Comparison of ENCODE assay signal across 8 cellular contexts in the genomic region with DNA sequence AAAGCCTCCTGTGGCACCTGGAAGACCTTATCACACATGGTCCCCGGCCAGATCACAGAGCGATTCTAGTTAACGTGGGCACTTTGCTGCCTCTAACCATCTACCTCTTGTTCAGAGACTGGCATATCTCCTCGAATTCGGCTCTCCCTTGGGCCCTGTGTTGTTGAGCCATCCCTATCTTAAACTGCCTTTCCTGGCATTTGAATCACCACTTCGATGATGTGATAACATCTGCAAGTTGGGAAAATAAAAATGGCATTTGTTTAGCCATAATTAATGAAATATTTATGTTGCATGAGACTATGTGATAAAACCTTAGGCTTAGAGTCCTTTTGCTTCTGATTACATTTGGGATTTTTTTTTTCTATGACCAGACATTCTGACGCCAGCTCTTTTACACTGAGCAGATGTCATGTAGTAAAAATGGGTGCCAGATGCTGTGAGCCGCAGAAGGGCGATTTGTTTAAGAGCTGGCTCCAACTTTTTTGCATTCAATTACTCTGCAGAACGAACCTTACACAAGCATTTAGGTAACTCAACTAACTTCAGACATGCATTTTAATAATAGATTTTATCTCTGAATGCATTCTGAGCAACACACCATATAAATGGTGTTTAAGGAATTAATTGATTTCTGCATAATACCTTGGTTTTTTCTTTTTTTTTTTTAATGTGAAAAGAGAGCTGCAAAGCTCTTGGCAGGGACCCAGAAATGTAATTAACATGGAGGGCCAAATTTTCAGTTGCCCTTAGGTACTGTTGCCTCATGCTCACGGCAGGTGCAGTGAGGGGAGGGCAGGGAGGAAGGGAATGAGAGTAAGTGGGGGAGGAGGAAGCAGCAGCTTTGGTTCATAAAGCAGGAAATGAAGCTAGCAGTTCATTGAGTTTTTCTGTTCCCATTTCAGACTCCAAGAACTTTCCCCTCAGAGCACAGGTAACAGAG. TPM values are rescaled to one million over a fixed set of nuclear protein-coding genes. Genes with fewer than 3 reads are reported as not detected.
DNase-seq lines count a peak whose midpoint lies in the region; TF ChIP-seq lines count a peak whose summit lies in the region.

No MANE protein-coding gene starts in this region.

- peak overlapping the region; percentile 24 for H3K9ac ChIP-seq in Loucy (ENCODE audit: low read depth, low read length, poor library complexity, severe bottlenecking)

- TF ChIP-seq CTCF in Loucy (conservative IDR thresholded peaks at IDR 0.05; ENCODE audit: low read length) (no peak), Caco-2 (IDR thresholded peaks at IDR 0.05; ENCODE audit: insufficient read depth in 1 of 2, low read depth in 1 of 2, low read length in 1 of 2, severe bottlenecking in 1 of 2, unreplicated experiment in 1 of 2) (no peak)

- H2AFZ ChIP-seq in Loucy (ENCODE audit: low read length) = peak overlapping the region; percentile 84

- BruUV-seq in Caco-2 (replicated peaks; lab: Mats Ljungman, UMichigan) = no TSS peak

- no peaks in the 10 kb centered on the region for H3K27me3 ChIP-seq in Loucy (ENCODE audit: insufficient read depth, low read length, poor library complexity, severe bottlenecking)
- H3K27me3 ChIP-seq in Caco-2 (replicated peaks; ENCODE audit: control insufficient read depth, insufficient read depth, low read length) = no peaks in the 10 kb centered on the region

- no peaks in the 10 kb centered on the region for H3K36me3 Mint-ChIP-seq in Caco-2 (ENCODE audit: insufficient read depth, unreplicated experiment)

- intact Hi-C loops in Caco-2 (cut with micrococcal nuclease; ENCODE audit: unreplicated experiment) = no loop called here

- H3K9me3 ChIP-seq in Loucy (ENCODE audit: insufficient read depth, low read depth, low read length) (peaks cover 9% of the 10 kb centered on the region; the same call in 1 of the 2 replicates), Caco-2 (peaks cover 10% of the 10 kb centered on the region; the same call in 1 of the 2 replicates)

- no peaks in the 10 kb centered on the region for H3K9me2 ChIP-seq in Loucy (replicated peaks; ENCODE audit: low read depth, low read length)

- no peak overlapping the region for H3K4me3 Mint-ChIP-seq in Caco-2 (ENCODE audit: unreplicated experiment)

- H3K4me1 Mint-ChIP-seq in Caco-2 (ENCODE audit: low read depth, unreplicated experiment) = no peaks in the 10 kb centered on the region

- H3F3A ChIP-seq in Loucy (ENCODE audit: low read depth) = no peaks in the 10 kb centered on the region

- POLR2A ChIA-PET in Caco-2 (lab: Charles Lee) = no interaction called here

- no peaks in the 10 kb centered on the region for H4K20me1 ChIP-seq in Loucy (ENCODE audit: insufficient read depth, low read length, poor library complexity, severe bottlenecking)

- H3K79me2 ChIP-seq in Loucy (ENCODE audit: insufficient read depth, low read length) = no peaks in the 10 kb centered on the region

- H3K4me2 ChIP-seq in Loucy (ENCODE audit: low read depth, low read length, poor library complexity, severe bottlenecking) = peak overlapping the region; percentile 67

- H3K4me1 ChIP-seq in Loucy (ENCODE audit: insufficient read depth, low read length, poor library complexity, severe bottlenecking) = peaks cover 30% of the 10 kb centered on the region
- H3K4me1 ChIP-seq in Caco-2 = no peaks in the 10 kb centered on the region

- H3K36me3 ChIP-seq in Loucy (ENCODE audit: insufficient read depth, low read length) (no peaks in the 10 kb centered on the region), Caco-2 (ENCODE audit: control insufficient read depth, insufficient read depth, low read length) (no peaks in the 10 kb centered on the region; the same call in 1 of the 2 replicates)

- CTCF ChIA-PET in Caco-2 (lab: Charles Lee) = interaction anchor here (0.7 to 0.8 kb wide), 2 partner anchors 12 to 684 kb away, joined by 3 read pairs; no protein-coding TSS in a partner anchor

- H3K9me3 Mint-ChIP-seq in Caco-2 (ENCODE audit: unreplicated experiment) = peaks cover 21% of the 10 kb centered on the region

- no peak overlapping the region for H3K27ac Mint-ChIP-seq in Caco-2 (ENCODE audit: unreplicated experiment)

- H3K4me3 ChIP-seq in Loucy (ENCODE audit: low read length, poor library complexity, severe bottlenecking) (peak overlapping the region; percentile 55), Caco-2 (ENCODE audit: low read depth, low read length) (no peak overlapping the region)

- H3K27me3 Mint-ChIP-seq in Caco-2 (ENCODE audit: insufficient read depth, unreplicated experiment) = no peaks in the 10 kb centered on the region

- DNase-seq in AG20443 (ENCODE audit: low spot score) (peak; percentile 58), NCI-H82 (lab: John Stamatoyannopoulos, UW) (peak; percentile 92), iPS-NIHi11 (ENCODE audit: low spot score) (peak; percentile 33), OCI-M2 (lab: John Stamatoyannopoulos, UW; ENCODE audit: unreplicated experiment) (no peak), Caco-2 (no peak), occipital lobe (lab: John Stamatoyannopoulos, UW) (no peak)
- no peak for DNase-seq in activated effector memory CD4-positive, alpha-beta T cell treated with anti-CD3 and anti-CD28 coated beads, Interleukin-2, amount 50 U/mL, for 16 hours

RNA-seq across cellular contexts. Expression of a gene that starts 58.3 kb away (rescaled TPM):
- 37.6 and 45.3 TPM in 2 replicates for total RNA-seq in Caco-2 (2022)
- 5.6 TPM for total RNA-seq in occipital lobe

Comparison
In these comparisons a context has a peak if more than half of its experiments do, and no peak if none do; other contexts are left out.
1. DNase-seq: peak in AG20443 (single experiment), NCI-H82 (single experiment) and iPS-NIHi11 (single experiment); none in OCI-M2 (single experiment), Caco-2 (0 of 2), activated effector memory CD4-positive, alpha-beta T cell treated with anti-CD3 and anti-CD28 coated beads, Interleukin-2, amount 50 U/mL, for 16 hours (single experiment) and occipital lobe (single experiment).